31 cellular contexts compared by ENCODE assay signal in genomic region chr11:43516316-43516820, GRCh38.
DNase-seq lines count a peak whose midpoint lies in the region; ATAC-seq and TF ChIP-seq lines count a peak whose summit lies in the region.
"Had no signal": no experiment of that assay in that cellular context is flagged by ENCODE, and none has a peak within 500 bp of the region (broad histone marks: within the 10 kb centered on the region; RNA-seq: fewer than 3 reads in every experiment).

No MANE protein-coding gene starts in this region.

- TF ChIP-seq CTCF in testis (IDR thresholded peaks at IDR 0.05) (no peak), adrenal gland (IDR thresholded peaks at IDR 0.05) (no peak)

- H3K4me1 ChIP-seq in testis (no peaks in the 10 kb centered on the region), adrenal gland (replicated peaks in 1 of 2) (no peaks in the 10 kb centered on the region)
- H3K4me1 ChIP-seq: A549, HAP-1, left lung, Peyer's patch, prostate gland, sigmoid colon, stomach, thyroid gland, vagina had no signal

- H3K4me3 ChIP-seq in testis (no peak overlapping the region), adrenal gland (no peak overlapping the region)
- H3K4me3 ChIP-seq: A549, HAP-1, left lung, Peyer's patch, prostate gland, sigmoid colon, stomach, thyroid gland, vagina had no signal

- DNase-seq in NCI-H82 (lab: John Stamatoyannopoulos, UW) (peak; percentile 11), NCI-H82 treated with DMSO at 0.1 percent for 48 hours (lab: John Stamatoyannopoulos, UW; ENCODE audit: unreplicated experiment) (no peak), SK-N-DZ (ENCODE audit: low spot score) (peak; percentile 43), islet precursor cell (peak; percentile 52), testis (peak; percentile 50), adrenal gland (no peak)
- DNase-seq: activated CD4-positive, alpha-beta T cell treated with anti-CD3 and anti-CD28 coated beads for 48 hours; activated effector memory CD4-positive, alpha-beta T cell treated with Interleukin-2 at 50 U/mL for 16 hours; anterior cingulate cortex; CD4-positive, alpha-beta T cell; effector memory CD4-positive, alpha-beta T cell; EL; erythroblast; Karpas-422; left lung; mesenchymal stem cell; NCI-H1436 treated with DMSO at 0.1 percent for 48 hours; NCI-H510A treated with DMSO at 0.1 percent for 48 hours; occipital lobe; Peyer's patch; sigmoid colon; stimulated activated CD4-positive, alpha-beta T cell treated with anti-CD3 and anti-CD28 coated beads, Interleukin-4, amount 100 ng/mL, for 1 hour; stomach; thyroid gland; WERI-Rb-1 had no signal

- H3K27me3 ChIP-seq in testis (no peaks in the 10 kb centered on the region), adrenal gland (no peaks in the 10 kb centered on the region)
- H3K27me3 ChIP-seq: Peyer's patch, sigmoid colon, thyroid gland, vagina had no signal

- WGBS in testis, 2 donors: 33 to 42% methylated on average over 1 to 8 of the region's 8 CpGs
- 36 to 52% (median 42%) methylated on average over 4 to 8 of the region's 8 CpGs for WGBS in adrenal gland, 4 donors

- ATAC-seq in HG02884 (IDR thresholded peaks at IDR 0.05; ENCODE audit: unreplicated experiment): no peak
- no peak for ATAC-seq in GM21381 (IDR thresholded peaks at IDR 0.05; ENCODE audit: unreplicated experiment)
- ATAC-seq: A549, left lung had no signal

- H3K36me3 ChIP-seq in testis (ENCODE audit: low read depth, missing control alignments): no peaks in the 10 kb centered on the region
- H3K36me3 ChIP-seq in adrenal gland (replicated peaks in 1 of 2): no peaks in the 10 kb centered on the region
- H3K36me3 ChIP-seq: HAP-1, left lung, Peyer's patch, prostate gland, sigmoid colon, stomach, thyroid gland, vagina, WERI-Rb-1 had no signal

- intact Hi-C loops in testis (cut with DNase I; ENCODE audit: low total_unique reads) (no loop called here), adrenal gland (cut with DNase I) (no loop called here)

- no peaks in the 10 kb centered on the region for H3K9me3 ChIP-seq in testis
- H3K9me3 ChIP-seq in adrenal gland (replicated peaks in 1 of 3): no peaks in the 10 kb centered on the region
- H3K9me3 ChIP-seq: Peyer's patch, prostate gland, sigmoid colon, thyroid gland, vagina had no signal

- TF ChIP-seq POLR2A in testis (IDR thresholded peaks at IDR 0.05): no peak
- TF ChIP-seq POLR2A in adrenal gland (IDR thresholded peaks at IDR 0.05): no peak

- H3K27ac ChIP-seq in testis (no peak overlapping the region), adrenal gland (no peak overlapping the region)
- H3K27ac ChIP-seq: A549, left lung, prostate gland, sigmoid colon, stomach, thyroid gland, vagina, WERI-Rb-1 had no signal

Comparison
In these comparisons a context has a peak if more than half of its experiments do, and no peak if none do; other contexts are left out.
1. DNase-seq: peak in NCI-H82 (single experiment), SK-N-DZ (single experiment), islet precursor cell (single experiment) and testis (single experiment); none in NCI-H82 treated with DMSO at 0.1 percent for 48 hours (single experiment) and adrenal gland (0 of 7).